Comparison of ENCODE assay signal across 9 cellular contexts in genomic region chr7:128937271-128937646, GRCh38. TPM values are rescaled to one million over a fixed set of nuclear protein-coding genes. Genes with fewer than 3 reads are reported as not detected.
DNase-seq lines count a peak whose midpoint lies in the region; ATAC-seq, FAIRE-seq and TF ChIP-seq lines count a peak whose summit lies in the region.
"Had no signal": no experiment of that assay in that cellular context is flagged by ENCODE, and none has a peak within 500 bp of the region (broad histone marks: within the 10 kb centered on the region; RNA-seq: fewer than 3 reads in every experiment).

No MANE protein-coding gene starts in this region.

- no peak for DNase-seq in effector memory CD8-positive, alpha-beta T cell
- DNase-seq in pancreas (no peak), NCI-H774 (lab: John Stamatoyannopoulos, UW) (no peak), OCI-M1 (lab: John Stamatoyannopoulos, UW) (no peak), HUDEP-2 (lab: John Stamatoyannopoulos, UW; ENCODE audit: unreplicated experiment in 76 of 76) (no peak), GM23248 (no peak)
- DNase-seq: mesendoderm had no signal

- H3K4me1 ChIP-seq in KMS-11 (ENCODE audit: low read depth, poor library complexity, severe bottlenecking) (peaks cover 65% of the 10 kb centered on the region), pancreas (no peaks in the 10 kb centered on the region), GM23248 (ENCODE audit: insufficient read depth) (no peaks in the 10 kb centered on the region)

- H3K9me3 ChIP-seq in pancreas (no peaks in the 10 kb centered on the region), GM23248 (ENCODE audit: low read depth) (no peaks in the 10 kb centered on the region)

- H3K36me3 Mint-ChIP-seq in effector memory CD8-positive, alpha-beta T cell (ENCODE audit: insufficient read depth) = peaks cover 11% of the 10 kb centered on the region

- H3K36me3 ChIP-seq in KMS-11 (ENCODE audit: insufficient read depth) = no peaks in the 10 kb centered on the region
- H3K36me3 ChIP-seq in pancreas = no peaks in the 10 kb centered on the region
- no peaks in the 10 kb centered on the region for H3K36me3 ChIP-seq in GM23248 (ENCODE audit: low read depth)

- H4K20me1 ChIP-seq in KMS-11 (ENCODE audit: insufficient read depth) = no peaks in the 10 kb centered on the region
- H4K20me1 ChIP-seq in GM23248 (ENCODE audit: insufficient read depth) = no peaks in the 10 kb centered on the region

- in situ Hi-C loops in GM23248 (cut with MboI) = no loop called here

- H3K4me1 Mint-ChIP-seq in effector memory CD8-positive, alpha-beta T cell (ENCODE audit: low read depth in 2 of 2) = peaks cover 27 to 41% of the 10 kb centered on the region in 2 donors

- ATAC-seq in effector memory CD8-positive, alpha-beta T cell (replicated peaks) = no peak
- no peak for ATAC-seq in pancreas

- H3K27me3 ChIP-seq in KMS-11 (ENCODE audit: insufficient read depth, low read depth) = no peaks in the 10 kb centered on the region
- no peaks in the 10 kb centered on the region for H3K27me3 ChIP-seq in pancreas
- peaks cover 37% of the 10 kb centered on the region for H3K27me3 ChIP-seq in GM23248 (replicated peaks; ENCODE audit: insufficient read depth)

- 76 to 84% methylated on average over 17 of the region's 17 CpGs for WGBS in pancreas, 2 donors
- 52 to 60% methylated on average over 17 of the region's 17 CpGs for WGBS in GM23248 (ENCODE audit: low coverage in 1 of 2, low lambda C conversion rate in 2 of 2, missing lambda C conversion rate in 2 of 2), 2 experiments

- H3K79me2 ChIP-seq in KMS-11 (ENCODE audit: insufficient read depth, low read depth) = no peaks in the 10 kb centered on the region
- H3K79me2 ChIP-seq in GM23248 (ENCODE audit: insufficient read depth) = no peaks in the 10 kb centered on the region

- H3K4me3 Mint-ChIP-seq in effector memory CD8-positive, alpha-beta T cell = peak overlapping the region; percentile 80 to 88

- H3K27me3 Mint-ChIP-seq in effector memory CD8-positive, alpha-beta T cell = peaks cover 9 to 22% of the 10 kb centered on the region in 2 donors

- H3K4me3 ChIP-seq in GM08714 (ENCODE audit: low read length) (peak overlapping the region; percentile 87; the same call in 1 of the 2 replicates), KMS-11 (IDR thresholded peaks at IDR 0.05; ENCODE audit: insufficient read depth, low read depth, low read length) (peak overlapping the region; percentile 28), pancreas (peak overlapping the region in 3 of 4 donors; percentile 79 to 93 (median 90)), GM23248 (no peak overlapping the region)

- H3F3A ChIP-seq in GM23248 (ENCODE audit: insufficient read depth) = no peaks in the 10 kb centered on the region

- peak overlapping the region; percentile 47; the same call in 1 of the 2 replicates for H3K9ac ChIP-seq in KMS-11
- no peak overlapping the region for H3K9ac ChIP-seq in GM23248

- no peaks in the 10 kb centered on the region for H3K9me3 Mint-ChIP-seq in effector memory CD8-positive, alpha-beta T cell

- peak overlapping the region; percentile 88 for H3K4me2 ChIP-seq in KMS-11
- H3K4me2 ChIP-seq in GM23248 (ENCODE audit: unreplicated experiment) = no peak overlapping the region

- no peak for TF ChIP-seq CTCF in KMS-11 (conservative IDR thresholded peaks at IDR 0.05; ENCODE audit: low read depth, low read length)
- no peak for TF ChIP-seq CTCF in pancreas (IDR thresholded peaks at IDR 0.05)

- peak overlapping the region; percentile 12 to 61 for H3K27ac Mint-ChIP-seq in effector memory CD8-positive, alpha-beta T cell

- intact Hi-C loops in pancreas (cut with DNase I) = no loop called here

- no peaks in the 10 kb centered on the region for H3K9me2 ChIP-seq in GM23248 (ENCODE audit: insufficient read depth)

- FAIRE-seq in pancreas (lab: Jason Lieb, UNC) = no peak

- H2AFZ ChIP-seq in KMS-11 (ENCODE audit: low read depth) (peak overlapping the region; percentile 76), GM23248 (no peak overlapping the region)

- H3K27ac ChIP-seq in KMS-11 = no peak overlapping the region
- peak overlapping the region in 1 of 4 donors; percentile 10 for H3K27ac ChIP-seq in pancreas
- no peak overlapping the region for H3K27ac ChIP-seq in GM23248

RNA-seq across cellular contexts. Expression of gene IRF5, which starts 0.5 kb away (rescaled TPM):
- 10 to 100 TPM in 1 of 6 donors, 1 to 10 TPM in 5; 3.2 to 12.4 (median 4.3) TPM for total RNA-seq in pancreas
- polyA plus RNA-seq in pancreas = 1 to 10 TPM; 6.4 to 8.1 TPM
- under 0.01 and 1.6 TPM in 2 replicates for total RNA-seq in GM23248 (2014; rRNA removed; shearing (Covaris generic))
- 0.14 and 0.16 TPM in 2 replicates for polyA plus RNA-seq in GM23248 (2016; fragmentation: Nextera tagmentation; extraction: Ambion mirVana)

RNA-seq across cellular contexts. Expression of gene KCP, which starts 26.8 kb away (rescaled TPM):
- total RNA-seq in pancreas = under 1 TPM; 0.08 to 0.46 (median 0.30) TPM
- under 1 TPM; 0.33 to 0.95 TPM for polyA plus RNA-seq in pancreas
- total RNA-seq in GM23248 (2014; rRNA removed; shearing (Covaris generic)) = not detected in 2 replicates
- 0.10 TPM in 2 replicates for polyA plus RNA-seq in GM23248 (2016; fragmentation: Nextera tagmentation; extraction: Ambion mirVana)
